ENCODE assay signal across 8 cellular contexts in genomic region chrX:19912-20571, GRCh38.
A peak's percentile ranks its signal among the peaks of the same experiment; 100 is the strongest.
DNase-seq lines count a peak whose midpoint lies in the region; ATAC-seq lines count a peak whose summit lies in the region.

No MANE protein-coding gene starts in this region.

- H3K4me1 ChIP-seq in ectodermal cell (ENCODE audit: control insufficient read depth, insufficient read depth, low read length), result no peaks in the 10 kb centered on the region

- DNase-seq in NCI-H226 (peak; percentile 1), skeletal muscle cell (ENCODE audit: low read depth) (no peak), NCI-H2081 (lab: John Stamatoyannopoulos, UW) (no peak), NCI-H1417 treated with DMSO at 0.1 percent for 48 hours (lab: John Stamatoyannopoulos, UW) (no peak)

- peak; percentile 34 for ATAC-seq in GM18907 (IDR thresholded peaks at IDR 0.05; ENCODE audit: unreplicated experiment)
- no peak for ATAC-seq in GM18870 (IDR thresholded peaks at IDR 0.05; ENCODE audit: unreplicated experiment)
- ATAC-seq in GM21619 (IDR thresholded peaks at IDR 0.05; ENCODE audit: unreplicated experiment), result no peak

- no peak overlapping the region for H3K27ac ChIP-seq in ectodermal cell (ENCODE audit: insufficient read depth, low read depth, low read length, poor library complexity, severe bottlenecking)

- no peaks in the 10 kb centered on the region for H3K36me3 ChIP-seq in ectodermal cell (ENCODE audit: control insufficient read depth, insufficient read depth, low read length)

- H3K9me3 ChIP-seq in ectodermal cell (ENCODE audit: control insufficient read depth, low read length), result no peaks in the 10 kb centered on the region

- H3K4me3 ChIP-seq in ectodermal cell (ENCODE audit: insufficient read depth, low read depth, low read length), result peak overlapping the region; percentile 20
- H3K4me3 ChIP-seq in skeletal muscle cell (ENCODE audit: low read depth, low read length), result peak overlapping the region; percentile 48

- WGBS in ectodermal cell, 2 experiments, result 58 to 60% methylated on average over 56 of the region's 56 CpGs

- peaks cover 6% of the 10 kb centered on the region for H3K27me3 ChIP-seq in ectodermal cell (ENCODE audit: control insufficient read depth, insufficient read depth, low read length, poor library complexity, severe bottlenecking)
